In genomic region chr3:170356596-170357175, GRCh38 we compare ENCODE assay signal across 8 cellular contexts. TPM values are rescaled to one million over a fixed set of nuclear protein-coding genes. Genes with fewer than 3 reads are reported as not detected.
DNase-seq lines count a peak whose midpoint lies in the region; ATAC-seq and TF ChIP-seq lines count a peak whose summit lies in the region.

No MANE protein-coding gene starts in this region.

- H4K20me1 ChIP-seq in BLaER1 treated with 17β-estradiol and CSF1 and Interleukin-3, amounts not matched to agents 10 nM and 100 nM, result peaks cover 0 to 35% (median 26%) of the 10 kb centered on the region in 11 experiments; a peak in 10 of 22 replicates

- H3K27ac ChIP-seq in BLaER1 treated with 17β-estradiol and CSF1 and Interleukin-3, amounts not matched to agents 10 nM and 100 nM, result peak overlapping the region; percentile 91 to 100 (median 98)
- H3K27ac ChIP-seq in stomach smooth muscle (ENCODE audit: low read length), result peak overlapping the region; percentile 93

- no peak for TF ChIP-seq CTCF in fibroblast of mammary gland (conservative IDR thresholded peaks at IDR 0.05; ENCODE audit: control insufficient read depth, insufficient read depth, low read depth, low read length)
- no peak for TF ChIP-seq CTCF in nephron progenitor cell (IDR thresholded peaks at IDR 0.05)

- peak overlapping the region; percentile 76 for H3K4me3 Mint-ChIP-seq in activated T-cell treated with anti-CD3 and anti-CD28 coated beads, Interleukin-2, amount 50 U/mL, for 4 hours
- peak overlapping the region; percentile 86 for H3K4me3 Mint-ChIP-seq in nephron progenitor cell

- peaks cover 6 to 26% (median 12%) of the 10 kb centered on the region in 11 experiments; a peak in 14 of 22 replicates for H3K9me3 ChIP-seq in BLaER1 treated with 17β-estradiol and CSF1 and Interleukin-3, amounts not matched to agents 10 nM and 100 nM (replicated peaks in 1 of 11)
- no peaks in the 10 kb centered on the region for H3K9me3 ChIP-seq in stomach smooth muscle (ENCODE audit: control insufficient read depth in 2 of 2, low read length in 2 of 2)

- no peaks in the 10 kb centered on the region for H3K27me3 Mint-ChIP-seq in activated T-cell treated with anti-CD3 and anti-CD28 coated beads, Interleukin-2, amount 50 U/mL, for 4 hours (ENCODE audit: low read depth)
- H3K27me3 Mint-ChIP-seq in nephron progenitor cell (ENCODE audit: low read depth, poor library complexity), result no peaks in the 10 kb centered on the region

- no peaks in the 10 kb centered on the region for H3K9me3 Mint-ChIP-seq in activated T-cell treated with anti-CD3 and anti-CD28 coated beads, Interleukin-2, amount 50 U/mL, for 4 hours
- peaks cover 15% of the 10 kb centered on the region for H3K9me3 Mint-ChIP-seq in nephron progenitor cell

- peak overlapping the region; percentile 99 for H3K27ac Mint-ChIP-seq in nephron progenitor cell

- H3K9ac ChIP-seq in BLaER1 treated with 17β-estradiol and CSF1 and Interleukin-3, amounts not matched to agents 10 nM and 100 nM, result peak overlapping the region; percentile 87 to 99 (median 94)
- H3K9ac ChIP-seq in stomach smooth muscle (ENCODE audit: low read length in 2 of 2), result peak overlapping the region; percentile 81 to 86

- H3K4me3 ChIP-seq in BLaER1 treated with 17β-estradiol and CSF1 and Interleukin-3, amounts not matched to agents 10 nM and 100 nM, result peak overlapping the region; percentile 55 to 96 (median 68)
- H3K4me3 ChIP-seq in fibroblast of mammary gland (ENCODE audit: control insufficient read depth, low read depth, low read length) (peak overlapping the region; percentile 54), stomach smooth muscle (ENCODE audit: low read length in 2 of 2) (peak overlapping the region; percentile 69 to 74)

- peak; percentile 46 for ATAC-seq in GM19025 (IDR thresholded peaks at IDR 0.05; ENCODE audit: low read depth, unreplicated experiment)
- ATAC-seq in HG03175 (IDR thresholded peaks at IDR 0.05; ENCODE audit: unreplicated experiment), result peak; percentile 41
- ATAC-seq in activated T-cell treated with anti-CD3 and anti-CD28 coated beads, Interleukin-2, amount 50 U/mL, for 4 hours, result peak; percentile 28 to 32

- peaks cover 20 to 26% (median 23%) of the 10 kb centered on the region in 11 experiments for H3K36me3 ChIP-seq in BLaER1 treated with 17β-estradiol and CSF1 and Interleukin-3, amounts not matched to agents 10 nM and 100 nM
- H3K36me3 ChIP-seq in stomach smooth muscle (ENCODE audit: control insufficient read depth in 2 of 2, insufficient read depth in 2 of 2, low read length in 2 of 2), result peaks cover 2 to 4% of the 10 kb centered on the region in 2 donors

- no peaks in the 10 kb centered on the region for H3K27me3 ChIP-seq in BLaER1 treated with 17β-estradiol and CSF1 and Interleukin-3, amounts not matched to agents 10 nM and 100 nM
- no peaks in the 10 kb centered on the region for H3K27me3 ChIP-seq in stomach smooth muscle (ENCODE audit: control insufficient read depth in 1 of 2, insufficient read depth in 2 of 2, low read length in 2 of 2)

- H3K4me1 ChIP-seq in BLaER1 treated with 17β-estradiol and CSF1 and Interleukin-3, amounts not matched to agents 10 nM and 100 nM, result peaks cover 64 to 74% (median 72%) of the 10 kb centered on the region in 10 experiments
- peaks cover 6% of the 10 kb centered on the region for H3K4me1 ChIP-seq in stomach smooth muscle (ENCODE audit: control insufficient read depth, insufficient read depth, low read length)

- H3K4me1 Mint-ChIP-seq in activated T-cell treated with anti-CD3 and anti-CD28 coated beads, Interleukin-2, amount 50 U/mL, for 4 hours (ENCODE audit: low read depth), result peaks cover 42% of the 10 kb centered on the region
- H3K4me1 Mint-ChIP-seq in nephron progenitor cell, result peaks cover 65% of the 10 kb centered on the region

- peak overlapping the region; percentile 79 to 96 (median 88) for H3K4me2 ChIP-seq in BLaER1 treated with 17β-estradiol and CSF1 and Interleukin-3, amounts not matched to agents 10 nM and 100 nM

- DNase-seq in NOMO-1 treated with DMSO at 0.1 percent for 48 hours (lab: John Stamatoyannopoulos, UW; ENCODE audit: unreplicated experiment) (peak; percentile 98), fibroblast of mammary gland (ENCODE audit: low read depth) (peak; percentile 71), nephron progenitor cell (peak; percentile 86)
- peak; percentile 25 for DNase-seq in activated T-cell treated with anti-CD3 and anti-CD28 coated beads, Interleukin-2, amount 50 U/mL, for 4 hours

- peaks cover 17% of the 10 kb centered on the region for H3K36me3 Mint-ChIP-seq in activated T-cell treated with anti-CD3 and anti-CD28 coated beads, Interleukin-2, amount 50 U/mL, for 4 hours (ENCODE audit: insufficient read depth)
- peaks cover 22% of the 10 kb centered on the region for H3K36me3 Mint-ChIP-seq in nephron progenitor cell (ENCODE audit: low read depth)

RNA-seq across cellular contexts. Expression of gene SKIL, which starts 0.8 kb away (rescaled TPM):
- total RNA-seq in activated T-cell treated with anti-CD3 and anti-CD28 coated beads, Interleukin-2, amount 50 U/mL, for 4 hours, result 10 to 100 TPM; 19.3 to 23.4 (median 20.0) TPM

Comparison
In these comparisons a context has a peak if more than half of its experiments do, and no peak if none do; other contexts are left out.
1. Peak in every context shown above with its lines: DNase-seq, ATAC-seq, H3K4me3 ChIP-seq and H3K27ac ChIP-seq.
2. DNase-seq: peak in every context shown above with its lines; median percentile 98 in NOMO-1 treated with DMSO at 0.1 percent for 48 hours; 86 in nephron progenitor cell; 71 in fibroblast of mammary gland; 25 in activated T-cell treated with anti-CD3 and anti-CD28 coated beads, Interleukin-2, amount 50 U/mL, for 4 hours.